In the genomic region with DNA sequence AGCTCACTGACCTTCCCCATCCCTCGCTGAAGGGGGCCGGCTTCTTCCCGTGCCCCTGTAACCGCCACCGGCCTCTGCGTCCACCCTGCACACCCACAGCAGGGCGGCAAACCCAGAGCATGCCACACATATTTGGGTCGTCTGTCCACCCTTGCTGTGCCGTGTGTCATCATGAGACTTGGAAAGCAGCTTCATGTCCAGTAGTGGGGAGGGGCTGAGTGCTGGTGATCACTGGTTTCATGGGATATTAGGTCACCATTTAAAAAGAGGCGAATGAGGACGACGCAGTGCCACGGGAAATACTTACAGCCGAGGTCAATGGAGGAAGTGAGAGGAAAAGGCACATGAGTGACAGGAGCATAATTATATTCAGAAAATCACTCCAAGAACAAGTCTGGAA, we compare ENCODE assay signal across 19 cellular contexts.
DNase-seq lines count a peak whose midpoint lies in the region; FAIRE-seq and TF ChIP-seq lines count a peak whose summit lies in the region.
"Had no signal": no experiment of that assay in that cellular context is flagged by ENCODE, and none has a peak within 500 bp of the region (broad histone marks: within the 10 kb centered on the region; RNA-seq: fewer than 3 reads in every experiment).

No MANE protein-coding gene starts in this region.

- no peak overlapping the region for H3K4me3 ChIP-seq in suprapubic skin

- H3K36me3 Mint-ChIP-seq in nephron (ENCODE audit: low read depth), result no peaks in the 10 kb centered on the region
- H3K36me3 Mint-ChIP-seq: CD4-positive, CD25-positive, alpha-beta regulatory T cell had no signal

- no peak for TF ChIP-seq EP300 in suprapubic skin (IDR thresholded peaks at IDR 0.05)

- no peak overlapping the region for H3K4me3 Mint-ChIP-seq in nephron
- H3K4me3 Mint-ChIP-seq: CD4-positive, CD25-positive, alpha-beta regulatory T cell; H9 had no signal

- TF ChIP-seq CTCF in nephron (IDR thresholded peaks at IDR 0.05; ENCODE audit: unreplicated experiment in 3 of 3), result no peak
- TF ChIP-seq CTCF in suprapubic skin (IDR thresholded peaks at IDR 0.05), result no peak
- TF ChIP-seq CTCF in D721Med (IDR thresholded peaks at IDR 0.05; ENCODE audit: insufficient read depth, missing control alignments), result no peak

- H3K27me3 ChIP-seq in suprapubic skin, result peaks cover 4% of the 10 kb centered on the region

- DNase-seq in LHCN-M2 (ENCODE audit: low read depth), result peak; percentile 40
- peak; percentile 32 for DNase-seq in dermis blood vessel endothelial cell
- DNase-seq in suprapubic skin (ENCODE audit: low spot score in 2 of 2), result peak; percentile 49 to 53
- DNase-seq in D721Med (ENCODE audit: insufficient read length, low spot score), result no peak
- no peak for DNase-seq in Ammon's horn (ENCODE audit: low spot score)
- no peak for DNase-seq in DMS53 treated with DMSO at 0.1 percent for 48 hours (lab: John Stamatoyannopoulos, UW; ENCODE audit: unreplicated experiment)
- DNase-seq: AML-193; Caco-2; CD4-positive, CD25-positive, alpha-beta regulatory T cell; H9; NCI-H1436; NCI-H2029; NCI-H2171; NCI-H446; NCI-H69; SHP77 had no signal

- no peaks in the 10 kb centered on the region for H3K9me3 Mint-ChIP-seq in nephron
- H3K9me3 Mint-ChIP-seq: H9 had no signal

- FAIRE-seq in D721Med (lab: Jason Lieb, UNC), result no peak
- FAIRE-seq: GM19239, RCC 7860 had no signal

- WGBS in suprapubic skin, result 79% methylated on average over 9 of the region's 14 CpGs

- peaks cover 19% of the 10 kb centered on the region for H3K27me3 Mint-ChIP-seq in nephron (ENCODE audit: low read depth)

- H3K4me1 ChIP-seq in suprapubic skin, result peaks cover 8% of the 10 kb centered on the region
- H3K4me1 ChIP-seq: Caco-2 had no signal

- peak overlapping the region in 2 of 3 experiments; percentile 6 to 91 for H3K27ac Mint-ChIP-seq in nephron
- H3K27ac Mint-ChIP-seq: CD4-positive, CD25-positive, alpha-beta regulatory T cell had no signal

- H3K36me3 ChIP-seq in suprapubic skin, result no peaks in the 10 kb centered on the region

- H3K4me1 Mint-ChIP-seq in nephron, result peaks cover 37% of the 10 kb centered on the region
- H3K4me1 Mint-ChIP-seq: CD4-positive, CD25-positive, alpha-beta regulatory T cell had no signal

- no peaks in the 10 kb centered on the region for H3K9me3 ChIP-seq in suprapubic skin
- H3K9me3 ChIP-seq: Caco-2 had no signal

- no peak overlapping the region for H3K27ac ChIP-seq in suprapubic skin

- no peak for TF ChIP-seq POLR2A in suprapubic skin (IDR thresholded peaks at IDR 0.05)

Comparison
In these comparisons a context has a peak if more than half of its experiments do, and no peak if none do; other contexts are left out.
1. DNase-seq: peak in LHCN-M2 (single experiment), dermis blood vessel endothelial cell (single experiment) and suprapubic skin (2 of 2); none in D721Med (single experiment), Ammon's horn (single experiment) and DMS53 treated with DMSO at 0.1 percent for 48 hours (single experiment).